9 cellular contexts compared by ENCODE assay signal in the genomic region with DNA sequence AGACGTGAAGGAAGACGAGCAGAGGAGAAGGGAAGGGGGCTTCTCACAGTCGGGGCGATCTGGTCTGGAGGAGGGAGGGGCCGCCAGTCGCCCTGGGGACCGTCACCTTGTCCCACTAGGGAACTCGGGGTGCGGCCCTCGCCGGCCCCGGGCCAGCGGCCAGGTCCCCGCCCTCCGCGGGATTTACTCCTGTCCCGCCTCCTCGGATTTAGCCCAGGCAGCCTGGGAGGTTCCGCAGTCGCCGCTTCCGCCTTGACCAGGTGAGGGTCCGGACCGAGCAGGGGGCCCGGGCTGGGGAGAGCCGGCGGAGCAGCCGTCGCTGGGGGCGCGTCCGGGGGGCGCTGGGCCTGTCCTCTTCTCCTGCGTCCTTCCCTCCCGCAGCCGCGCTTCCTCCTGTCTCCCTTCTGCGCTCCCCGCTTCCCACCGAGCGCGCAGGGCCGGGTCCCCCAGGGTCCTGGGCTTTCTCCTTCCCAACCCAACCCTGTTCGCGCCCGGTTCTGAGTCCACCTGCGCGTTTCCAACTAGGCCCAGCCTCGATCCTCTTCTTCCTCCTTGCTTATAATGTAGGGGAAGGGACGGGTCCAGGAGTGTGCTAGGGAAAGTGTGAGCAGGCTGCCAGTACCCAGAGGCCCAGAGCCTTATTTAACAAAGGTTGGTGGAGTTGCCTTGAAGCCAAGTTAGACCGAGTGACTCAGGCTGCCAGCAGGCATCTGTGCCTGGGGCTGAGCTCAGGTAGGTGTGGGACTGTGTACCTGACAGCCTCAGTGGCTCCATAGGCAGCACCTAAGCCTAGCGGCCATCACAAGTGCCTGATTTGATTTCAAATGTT. TPM values are rescaled to one million over a fixed set of nuclear protein-coding genes. Genes with fewer than 3 reads are reported as not detected.
A peak's percentile ranks its signal among the peaks of the same experiment; 100 is the strongest.
DNase-seq lines count a peak whose midpoint lies in the region; ATAC-seq and TF ChIP-seq lines count a peak whose summit lies in the region.
"Had no signal": no experiment of that assay in that cellular context is flagged by ENCODE, and none has a peak within 500 bp of the region (broad histone marks: within the 10 kb centered on the region; RNA-seq: fewer than 3 reads in every experiment).

TNK1 (plus strand) TSS at position 235 of the 829 bp plus-strand sequence. CDS start 1,838 bp downstream, outside the sequence.

- H3K4me1 Mint-ChIP-seq in Caco-2 (ENCODE audit: low read depth, unreplicated experiment) = peaks cover 7% of the 10 kb centered on the region

- TF ChIP-seq RAD21 in SK-N-SH (IDR thresholded peaks at IDR 0.05; ENCODE audit: low read length) = no peak

- DNase-seq in Caco-2 (peak; percentile 44 to 54), SK-N-SH (peak; percentile 64), heart left ventricle (peak; percentile 42 to 72 (median 53)), prostate gland (ENCODE audit: low spot score) (peak; percentile 84), activated gamma-delta T cell (lab: John Stamatoyannopoulos, UW) (no peak), NCI-H1694 treated with DMSO at 0.1 percent for 48 hours (lab: John Stamatoyannopoulos, UW) (no peak), SK-N-DZ (ENCODE audit: low spot score) (no peak)
- DNase-seq: NCI-H524 treated with DMSO at 0.1 percent for 48 hours had no signal

- H3K36me3 Mint-ChIP-seq in Caco-2 (ENCODE audit: insufficient read depth, unreplicated experiment) = peaks cover 5% of the 10 kb centered on the region

- no peak within 1 kb of the TSS for H3K9ac ChIP-seq in SK-N-SH

- H3F3A ChIP-seq in SK-N-SH (replicated peaks; ENCODE audit: insufficient read depth) = no peaks in the 10 kb centered on the region

- H4K20me1 ChIP-seq in SK-N-SH (ENCODE audit: insufficient read depth) = no peaks in the 10 kb centered on the region

- TSS peak; percentile 78 for BruUV-seq in Caco-2 (replicated peaks; lab: Mats Ljungman, UMichigan)

- TF ChIP-seq POLR2A in heart left ventricle (IDR thresholded peaks at IDR 0.05) (peak in 1 of 2 donors; percentile 33), prostate gland (IDR thresholded peaks at IDR 0.05) (peak; percentile 82)

- CTCF ChIA-PET in Caco-2 (lab: Charles Lee) = interaction anchor here (1.7 kb wide), 1 partner anchor 23 kb away, joined by 7 read pairs; the partner anchor contains the start of gene TMEM256
- CTCF ChIA-PET in SK-N-SH (lab: Yijun Ruan, JAX) = interaction anchor here (0.8 to 1.3 kb wide), 6 partner anchors 9 to 208 kb away, joined by 3 to 11 read pairs (median 4); no protein-coding TSS in a partner anchor

- peak; percentile 23 to 68 (median 59) for ATAC-seq in heart left ventricle
- ATAC-seq in GM18511 (IDR thresholded peaks at IDR 0.05; ENCODE audit: unreplicated experiment) = no peak

- WGBS in SK-N-SH (ENCODE audit: low lambda C conversion rate) = 44% methylated on average over 20 of the region's 52 CpGs
- 2 to 7% (median 4%) methylated on average over 38 to 52 of the region's 52 CpGs for WGBS in heart left ventricle, 4 donors
- WGBS in prostate gland = 3% methylated on average over 52 of the region's 52 CpGs

- no peaks in the 10 kb centered on the region for H3K9me3 ChIP-seq in Caco-2
- no peaks in the 10 kb centered on the region for H3K9me3 ChIP-seq in SK-N-SH
- H3K9me3 ChIP-seq in heart left ventricle = peaks cover 0 to 4% (median 0%) of the 10 kb centered on the region in 12 donors
- no peaks in the 10 kb centered on the region for H3K9me3 ChIP-seq in prostate gland

- H3K36me3 ChIP-seq in Caco-2 (ENCODE audit: control insufficient read depth, insufficient read depth, low read length) (no peaks in the 10 kb centered on the region), SK-N-SH (replicated peaks in 1 of 2; ENCODE audit: control insufficient read depth in 1 of 2, insufficient read depth in 2 of 2, low read length in 1 of 2) (no peaks in the 10 kb centered on the region), heart left ventricle (no peaks in the 10 kb centered on the region), prostate gland (no peaks in the 10 kb centered on the region)

- no peak for TF ChIP-seq CTCF in Caco-2 (IDR thresholded peaks at IDR 0.05; ENCODE audit: insufficient read depth in 1 of 2, low read depth in 1 of 2, low read length in 1 of 2, severe bottlenecking in 1 of 2, unreplicated experiment in 1 of 2)
- TF ChIP-seq CTCF in SK-N-SH (IDR thresholded peaks at IDR 0.05) = no peak
- TF ChIP-seq CTCF in heart left ventricle (IDR thresholded peaks at IDR 0.05) = no peak
- no peak for TF ChIP-seq CTCF in prostate gland (IDR thresholded peaks at IDR 0.05)

- H3K79me2 ChIP-seq in SK-N-SH (ENCODE audit: insufficient read depth) = no peaks in the 10 kb centered on the region

- peak within 1 kb of the TSS; percentile 55 for H3K4me3 ChIP-seq in Caco-2 (ENCODE audit: low read depth, low read length)
- H3K4me3 ChIP-seq in SK-N-SH (ENCODE audit: low read depth in 2 of 2, low read length in 1 of 2) = peak within 1 kb of the TSS in 1 of 2 experiments; percentile 32; a peak in 2 of 4 replicates
- peak within 1 kb of the TSS; percentile 26 to 58 (median 52) for H3K4me3 ChIP-seq in heart left ventricle
- H3K4me3 ChIP-seq in prostate gland = peak within 1 kb of the TSS; percentile 38 to 47

- H3K27me3 ChIP-seq in Caco-2 (replicated peaks; ENCODE audit: control insufficient read depth, insufficient read depth, low read length) (no peaks in the 10 kb centered on the region), SK-N-SH (ENCODE audit: insufficient read depth) (peaks cover 8% of the 10 kb centered on the region; the same call in 1 of the 2 replicates), heart left ventricle (peaks cover 0 to 41% (median 11%) of the 10 kb centered on the region in 9 donors), prostate gland (replicated peaks; ENCODE audit: insufficient read depth) (no peaks in the 10 kb centered on the region)

- H3K9me2 ChIP-seq in SK-N-SH = no peaks in the 10 kb centered on the region

- H3K27me3 Mint-ChIP-seq in Caco-2 (ENCODE audit: insufficient read depth, unreplicated experiment) = no peaks in the 10 kb centered on the region

- POLR2A ChIA-PET in Caco-2 (lab: Charles Lee) (interaction anchor here (1.3 kb wide), 1 partner anchor 22 kb away, joined by 11 read pairs; the partner anchor contains the start of gene TMEM256), SK-N-SH (lab: Yijun Ruan, JAX) (interaction anchor here (0.6 to 1.2 kb wide), 4 partner anchors 9 to 160 kb away, joined by 3 to 4 read pairs (median 3); partner anchors contain the start of gene TMEM256)

- no peak for TF ChIP-seq EP300 in SK-N-SH (IDR thresholded peaks at IDR 0.05; ENCODE audit: borderline replicate concordance in 1 of 2, low read depth in 1 of 2, low read length in 1 of 2)

- H2AFZ ChIP-seq in SK-N-SH (ENCODE audit: low read depth) = no peak within 1 kb of the TSS

- peak within 1 kb of the TSS; percentile 2 for H3K27ac Mint-ChIP-seq in Caco-2 (ENCODE audit: unreplicated experiment)

- H3K9me3 Mint-ChIP-seq in Caco-2 (ENCODE audit: unreplicated experiment) = no peaks in the 10 kb centered on the region

- H3K4me1 ChIP-seq in Caco-2 (no peaks in the 10 kb centered on the region), SK-N-SH (ENCODE audit: control insufficient read depth in 1 of 2, insufficient read depth in 2 of 2, low read depth in 1 of 2, low read length in 1 of 2) (peaks cover 0 to 32% of the 10 kb centered on the region in 2 experiments; a peak in 2 of 4 replicates), heart left ventricle (peaks cover 0 to 36% (median 22%) of the 10 kb centered on the region in 12 donors), prostate gland (replicated peaks) (peaks cover 10% of the 10 kb centered on the region)

- peak within 1 kb of the TSS; percentile 37 for H3K4me2 ChIP-seq in SK-N-SH

- peak within 1 kb of the TSS; percentile 80 for H3K4me3 Mint-ChIP-seq in Caco-2 (ENCODE audit: unreplicated experiment)

- H3K27ac ChIP-seq in SK-N-SH (ENCODE audit: low read depth in 2 of 2, low read length in 1 of 2) = no peak within 1 kb of the TSS
- H3K27ac ChIP-seq in heart left ventricle = peak within 1 kb of the TSS in 11 of 12 donors; percentile 35 to 73 (median 57)
- H3K27ac ChIP-seq in prostate gland = peak within 1 kb of the TSS; percentile 72 to 75

- intact Hi-C loops in Caco-2 (cut with micrococcal nuclease; ENCODE audit: unreplicated experiment) = loop anchor here (1.0 kb wide), 1 partner anchor 23 kb away; the partner anchor contains the start of gene TMEM256
- intact Hi-C loops in heart left ventricle (cut with DNase I) = no loop called here
- intact Hi-C loops in prostate gland (cut with DNase I) = no loop called here

TF ChIP-seq in SK-N-SH, 30 proteins besides CTCF, POLR2A, EP300 and RAD21:
- no peak for TF ChIP-seq CHD2 (IDR thresholded peaks at IDR 0.05; ENCODE audit: low read length, partially characterized antibody)
TF ChIP-seq in SK-N-SH: peak in this region for 0.

RNA-seq across cellular contexts. Expression of gene TNK1, which starts in this region (rescaled TPM):
- total RNA-seq in Caco-2 (2022) (6.1 and 6.4 TPM in 2 replicates), heart left ventricle (1 to 10 TPM; 1.4 to 6.2 (median 2.2) TPM), prostate gland (10 to 100 TPM in 1 of 2 donors, 1 to 10 TPM in 1; 9.9 to 28.4 TPM)
- polyA plus RNA-seq in SK-N-SH (2012; rRNA removed) (0.64 and 0.75 TPM in 2 replicates), heart left ventricle (1 to 10 TPM; 1.8 to 2.1 TPM)
- 0.24 and 0.59 TPM in 2 replicates for polyA plus RNA-seq in SK-N-SH (2012; cell fraction: cytosol; rRNA removed)
- 2.2 and 3.3 TPM in 2 replicates for polyA plus RNA-seq in SK-N-SH (2012; cell fraction: nucleus; rRNA removed)
- polyA plus RNA-seq in SK-N-DZ (2014; cell fraction: cytosol; rRNA removed) = 7.8 and 8.1 TPM in 2 replicates
- polyA plus RNA-seq in SK-N-DZ (2014; cell fraction: nucleus; rRNA removed) = 18.0 and 76.6 TPM in 2 replicates

Comparison
In these comparisons a context has a peak if more than half of its experiments do, and no peak if none do; other contexts are left out.
1. DNase-seq: peak in Caco-2 (2 of 2), SK-N-SH (single experiment), heart left ventricle (5 of 5) and prostate gland (single experiment); none in activated gamma-delta T cell (single experiment), NCI-H1694 treated with DMSO at 0.1 percent for 48 hours (single experiment) and SK-N-DZ (single experiment).
2. H3K27ac ChIP-seq: peak in heart left ventricle (11 of 12) and prostate gland (2 of 2); none in SK-N-SH (0 of 2).